ENCODE assay signal across 9 cellular contexts in the genomic region with DNA sequence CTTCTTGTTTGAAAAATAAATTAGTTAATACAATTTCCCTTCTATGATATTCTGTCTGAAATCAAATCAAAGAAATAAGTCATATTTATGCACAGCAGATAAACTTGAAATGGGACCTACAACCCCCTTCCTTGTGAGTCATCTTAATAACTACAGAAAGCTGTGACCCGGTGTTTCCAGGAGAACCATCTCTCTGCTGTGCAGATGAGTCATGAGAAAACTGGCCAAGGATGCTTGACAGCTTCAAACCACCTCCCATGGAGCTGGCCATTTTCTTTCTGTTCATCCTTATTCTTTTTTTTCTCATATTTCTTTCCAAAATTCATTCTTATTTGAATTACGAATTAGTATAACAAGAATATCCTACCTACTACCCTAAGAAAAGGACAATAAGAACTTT. TPM values are rescaled to one million over a fixed set of nuclear protein-coding genes. Genes with fewer than 3 reads are reported as not detected.
DNase-seq lines count a peak whose midpoint lies in the region; ATAC-seq, FAIRE-seq and TF ChIP-seq lines count a peak whose summit lies in the region.
"Had no signal": no experiment of that assay in that cellular context is flagged by ENCODE, and none has a peak within 500 bp of the region (broad histone marks: within the 10 kb centered on the region; RNA-seq: fewer than 3 reads in every experiment).

No MANE protein-coding gene starts in this region.

- FAIRE-seq in endothelial cell of umbilical vein (lab: Jason Lieb, UNC), result no peak

- intact Hi-C loops in endothelial cell of umbilical vein (cut with micrococcal nuclease) (no loop called here), ovary (cut with DNase I) (no loop called here)

- H3K4me3 ChIP-seq in endothelial cell of umbilical vein (replicated peaks in 1 of 3; ENCODE audit: insufficient read depth in 1 of 3, low read depth in 1 of 3, low read length in 3 of 3), result no peak overlapping the region
- H3K4me3 ChIP-seq in ovary, result no peak overlapping the region

- no peaks in the 10 kb centered on the region for H3K9me3 ChIP-seq in endothelial cell of umbilical vein (replicated peaks; ENCODE audit: control insufficient read depth, insufficient read depth, low read length)
- no peaks in the 10 kb centered on the region for H3K9me3 ChIP-seq in ovary

- POLR2A ChIA-PET in endothelial cell of umbilical vein (lab: Charles Lee), result no interaction called here

- CTCF ChIA-PET in endothelial cell of umbilical vein (lab: Charles Lee), result no interaction called here

- WGBS in ovary, 3 donors, result 56 to 70% (median 65%) methylated on average over 2 of the region's 2 CpGs

- H3K27ac ChIP-seq in endothelial cell of umbilical vein (ENCODE audit: insufficient read depth, low read depth, low read length) (no peak overlapping the region), ovary (no peak overlapping the region)

- H3K79me2 ChIP-seq in endothelial cell of umbilical vein (ENCODE audit: control insufficient read depth, insufficient read depth, low read length), result no peaks in the 10 kb centered on the region

- no peak overlapping the region for H3K4me2 ChIP-seq in endothelial cell of umbilical vein (ENCODE audit: insufficient read depth, low read length)

- no peak for TF ChIP-seq CTCF in endothelial cell of umbilical vein (IDR thresholded peaks at IDR 0.05; ENCODE audit: extremely low read depth in 1 of 2, insufficient read depth in 1 of 2, low read depth in 1 of 2, low read length in 2 of 2)
- no peak for TF ChIP-seq CTCF in ovary (IDR thresholded peaks at IDR 0.05)

- no peak for TF ChIP-seq POLR2A in endothelial cell of umbilical vein (IDR thresholded peaks at IDR 0.05; ENCODE audit: low read depth, low read length)
- no peak for TF ChIP-seq POLR2A in ovary (IDR thresholded peaks at IDR 0.05)

- H3K4me1 ChIP-seq in endothelial cell of umbilical vein (ENCODE audit: control insufficient read depth, extremely low read depth, insufficient read depth, low read length), result no peaks in the 10 kb centered on the region
- H3K4me1 ChIP-seq in ovary (ENCODE audit: insufficient read depth), result no peaks in the 10 kb centered on the region

- H3K36me3 ChIP-seq in endothelial cell of umbilical vein (ENCODE audit: control insufficient read depth in 2 of 2, extremely low read depth in 1 of 2, insufficient read depth in 2 of 2, low read length in 2 of 2) (no peaks in the 10 kb centered on the region), ovary (no peaks in the 10 kb centered on the region)

- no TSS peak for BruUV-seq in endothelial cell of umbilical vein (replicated peaks; lab: Mats Ljungman, UMichigan)

- H4K20me1 ChIP-seq in endothelial cell of umbilical vein (replicated peaks; ENCODE audit: control insufficient read depth, extremely low read depth, insufficient read depth, low read length), result no peaks in the 10 kb centered on the region

- TF ChIP-seq EP300 in ovary (IDR thresholded peaks at IDR 0.05), result no peak

- dilution Hi-C loops in endothelial cell of umbilical vein (cut with MboI; ENCODE audit: extremely low pct_ligation_motif_present, low sequenced_read_pairs), result no loop called here

- no peaks in the 10 kb centered on the region for H3K27me3 ChIP-seq in endothelial cell of umbilical vein (ENCODE audit: control insufficient read depth in 2 of 2, insufficient read depth in 2 of 2, low read length in 2 of 2)
- H3K27me3 ChIP-seq in ovary, result no peaks in the 10 kb centered on the region

- H3K9me1 ChIP-seq in endothelial cell of umbilical vein (replicated peaks; ENCODE audit: control insufficient read depth, extremely low read depth, insufficient read depth, low read length), result no peaks in the 10 kb centered on the region

- H2AFZ ChIP-seq in endothelial cell of umbilical vein (ENCODE audit: low read depth, low read length), result no peak overlapping the region

- DNase-seq in NCI-H69 (lab: John Stamatoyannopoulos, UW) (peak; percentile 18), endothelial cell of umbilical vein (ENCODE audit: low read depth, low spot score) (peak; percentile 13), DMS153 (lab: John Stamatoyannopoulos, UW) (no peak), ovary (no peak)
- peak; percentile 19 to 24 for DNase-seq in stimulated activated CD4-positive, alpha-beta T cell treated with anti-CD3 and anti-CD28 coated beads, Interleukin-2, amount 100 ng/mL, for 24 hours
- DNase-seq: mesendoderm, NCI-H1092 treated with DMSO at 0.1 percent for 48 hours had no signal

- no peak overlapping the region for H3K9ac ChIP-seq in endothelial cell of umbilical vein (replicated peaks; ENCODE audit: extremely low read depth, insufficient read depth, low read length)

- ATAC-seq in GM19351 (IDR thresholded peaks at IDR 0.05; ENCODE audit: unreplicated experiment) (peak; percentile 40), HG02885 (IDR thresholded peaks at IDR 0.05; ENCODE audit: poor library complexity, unreplicated experiment) (no peak)

TF ChIP-seq in endothelial cell of umbilical vein, 7 proteins besides CTCF, POLR2A, EP300 and RAD21:
- TF ChIP-seq EZH2 (IDR thresholded peaks at IDR 0.05; ENCODE audit: borderline replicate concordance, low read depth, low read length, severe bottlenecking), result no peak
- TF ChIP-seq MYC (IDR thresholded peaks at IDR 0.05; ENCODE audit: low read depth, low read length), result no peak
- no peak for TF ChIP-seq GATA2 (IDR thresholded peaks at IDR 0.05; ENCODE audit: insufficient read depth, insufficient read length, low read depth, low read length)
- TF ChIP-seq, protein P1, sequence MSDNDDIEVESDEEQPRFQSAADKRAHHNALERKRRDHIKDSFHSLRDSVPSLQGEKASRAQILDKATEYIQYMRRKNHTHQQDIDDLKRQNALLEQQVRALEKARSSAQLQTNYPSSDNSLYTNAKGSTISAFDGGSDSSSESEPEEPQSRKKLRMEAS (IDR thresholded peaks at IDR 0.05; ENCODE audit: insufficient read depth, insufficient read length), result no peak
- TF ChIP-seq FOS (IDR thresholded peaks at IDR 0.05; ENCODE audit: borderline replicate concordance, insufficient read depth, low read length), result peak; percentile 50
- peak; percentile 28 for TF ChIP-seq JUN (IDR thresholded peaks at IDR 0.05; ENCODE audit: borderline replicate concordance, insufficient read depth, insufficient read length, low read depth)
- no peak for TF ChIP-seq POLR2AphosphoS5 (IDR thresholded peaks at IDR 0.05; ENCODE audit: insufficient read depth, low read depth, low read length)
TF ChIP-seq in endothelial cell of umbilical vein: peak in this region for 2.

RNA-seq across cellular contexts. Expression of gene NR4A3, which starts 43.4 kb away (rescaled TPM):
- total RNA-seq in endothelial cell of umbilical vein (0.22 and 0.23 TPM in 2 replicates), ovary (100 to 1,000 TPM in 1 of 7 donors, 10 to 100 TPM in 5, 1 to 10 TPM in 1; 9.0 to 177 (median 39.3) TPM)
- polyA plus RNA-seq in endothelial cell of umbilical vein (0.11 TPM in 2 replicates), ovary (1 to 10 TPM; 2.8 to 3.4 TPM)
- polyA plus RNA-seq in endothelial cell of umbilical vein (2011; cell fraction: cytosol; rRNA removed), result 0.08 and 0.11 TPM in 2 replicates
- 0.88 and 0.91 TPM in 2 replicates for polyA plus RNA-seq in endothelial cell of umbilical vein (2011; cell fraction: nucleus; rRNA removed)
- 0.04 TPM in 1 of 2 replicates, not detected in the other for polyA plus RNA-seq in endothelial cell of umbilical vein (2012)
- 0.23 and 1.00 TPM in 2 replicates for polyA minus RNA-seq in endothelial cell of umbilical vein
- polyA minus RNA-seq in endothelial cell of umbilical vein (2011; cell fraction: cytosol; rRNA and poly(A)+ RNA removed), result 10.1 TPM
- polyA minus RNA-seq in endothelial cell of umbilical vein (2011; cell fraction: nucleus; rRNA and poly(A)+ RNA removed), result 3.5 and 5.6 TPM in 2 replicates

Comparison
In these comparisons a context has a peak if more than half of its experiments do, and no peak if none do; other contexts are left out.
1. DNase-seq: peak in NCI-H69 (single experiment), endothelial cell of umbilical vein (single experiment) and stimulated activated CD4-positive, alpha-beta T cell treated with anti-CD3 and anti-CD28 coated beads, Interleukin-2, amount 100 ng/mL, for 24 hours (2 of 2); none in DMS153 (single experiment) and ovary (0 of 5).